Comparison of ENCODE assay signal across 9 cellular contexts in genomic region chr6:31734247-31734702, GRCh38. TPM values are rescaled to one million over a fixed set of nuclear protein-coding genes. Genes with fewer than 3 reads are reported as not detected.
DNase-seq lines count a peak whose midpoint lies in the region; ATAC-seq, FAIRE-seq and TF ChIP-seq lines count a peak whose summit lies in the region.
"Had no signal": no experiment of that assay in that cellular context is flagged by ENCODE, and none has a peak within 500 bp of the region (broad histone marks: within the 10 kb centered on the region; RNA-seq: fewer than 3 reads in every experiment).

No MANE protein-coding gene starts in this region.

- peak overlapping the region; percentile 100 for H3K4me3 Mint-ChIP-seq in stimulated activated naive CD8-positive, alpha-beta T cell treated with anti-CD3 and anti-CD28 coated beads, Interleukin-15, Interleukin-2, amounts not matched to agents 100 ng/mL and 50 ng/mL, for 24 hours

- no peak for TF ChIP-seq CTCF in bronchial epithelial cell (IDR thresholded peaks at IDR 0.05; ENCODE audit: insufficient read depth, low read length, severe bottlenecking)

- no peaks in the 10 kb centered on the region for H3K27me3 Mint-ChIP-seq in stimulated activated naive CD8-positive, alpha-beta T cell treated with anti-CD3 and anti-CD28 coated beads, Interleukin-15, Interleukin-2, amounts not matched to agents 100 ng/mL and 50 ng/mL, for 24 hours

- H3K4me1 ChIP-seq in mucosa of rectum (ENCODE audit: control insufficient read depth in 2 of 2, insufficient read depth in 2 of 2, low read length in 2 of 2) (peaks cover 43% of the 10 kb centered on the region in 2 donors), aorta (ENCODE audit: control insufficient read depth in 1 of 2, insufficient read depth in 2 of 2, low read length in 2 of 2) (no peaks in the 10 kb centered on the region)

- no peak for DNase-seq in stimulated activated naive CD8-positive, alpha-beta T cell treated with anti-CD3 and anti-CD28 coated beads, Interleukin-15, Interleukin-2, amounts not matched to agents 100 U/mL and 50 U/mL, for 24 hours
- DNase-seq in bronchial epithelial cell (ENCODE audit: low read depth): no peak
- no peak for DNase-seq in aorta
- DNase-seq in HTR-8/SVneo (ENCODE audit: insufficient read length, low spot score): no peak
- no peak for DNase-seq in glomerular visceral epithelial cell (ENCODE audit: extremely low spot score)

- peaks cover 66% of the 10 kb centered on the region for H3K4me1 Mint-ChIP-seq in stimulated activated naive CD8-positive, alpha-beta T cell treated with anti-CD3 and anti-CD28 coated beads, Interleukin-15, Interleukin-2, amounts not matched to agents 100 ng/mL and 50 ng/mL, for 24 hours (ENCODE audit: low read depth)

- no peak for FAIRE-seq in bronchial epithelial cell (lab: Jason Lieb, UNC)
- no peak for FAIRE-seq in HTR-8/SVneo (lab: Jason Lieb, UNC)

- peaks cover 53% of the 10 kb centered on the region for H3K36me3 Mint-ChIP-seq in stimulated activated naive CD8-positive, alpha-beta T cell treated with anti-CD3 and anti-CD28 coated beads, Interleukin-15, Interleukin-2, amounts not matched to agents 100 ng/mL and 50 ng/mL, for 24 hours (ENCODE audit: low read depth)

- H3K9me3 ChIP-seq in mucosa of rectum (ENCODE audit: control insufficient read depth in 2 of 2, low read length in 2 of 2): no peaks in the 10 kb centered on the region
- no peaks in the 10 kb centered on the region for H3K9me3 ChIP-seq in aorta (ENCODE audit: control insufficient read depth, low read length)

- H3K36me3 ChIP-seq in bronchial epithelial cell (ENCODE audit: control insufficient read depth, insufficient read depth, low read length): peaks cover 21% of the 10 kb centered on the region
- H3K36me3 ChIP-seq in mucosa of rectum (ENCODE audit: control insufficient read depth in 2 of 2, insufficient read depth in 2 of 2, low read length in 2 of 2): peaks cover 29 to 34% of the 10 kb centered on the region in 2 donors
- peaks cover 2% of the 10 kb centered on the region in 2 donors for H3K36me3 ChIP-seq in aorta (ENCODE audit: control insufficient read depth in 1 of 2, insufficient read depth in 2 of 2, low read length in 1 of 2)

- H3K27me3 ChIP-seq in bronchial epithelial cell (ENCODE audit: control insufficient read depth, insufficient read depth, low read length): no peaks in the 10 kb centered on the region
- no peaks in the 10 kb centered on the region for H3K27me3 ChIP-seq in mucosa of rectum (ENCODE audit: control insufficient read depth in 2 of 2, insufficient read depth in 2 of 2, low read length in 2 of 2)
- no peaks in the 10 kb centered on the region for H3K27me3 ChIP-seq in aorta (ENCODE audit: control insufficient read depth in 1 of 2, insufficient read depth in 2 of 2, low read length in 1 of 2)

- H3K4me3 ChIP-seq in bronchial epithelial cell (ENCODE audit: low read depth, low read length): peak overlapping the region; percentile 52
- H3K4me3 ChIP-seq in mucosa of rectum (ENCODE audit: low read length in 2 of 2): peak overlapping the region; percentile 96 to 99
- peak overlapping the region; percentile 78 to 90 for H3K4me3 ChIP-seq in aorta (ENCODE audit: low read length in 2 of 2)

- peak overlapping the region; percentile 92 to 98 for H3K9ac ChIP-seq in mucosa of rectum (ENCODE audit: low read depth in 1 of 2, low read length in 2 of 2)

- ATAC-seq in stimulated activated naive CD8-positive, alpha-beta T cell treated with anti-CD3 and anti-CD28 coated beads, Interleukin-15, Interleukin-2, amounts not matched to agents 100 U/mL and 50 U/mL, for 24 hours: no peak
- no peak for ATAC-seq in aorta (ENCODE audit: low FRiP score)
- no peak for ATAC-seq in HG03457 (IDR thresholded peaks at IDR 0.05; ENCODE audit: unreplicated experiment)

- intact Hi-C loops in aorta (cut with DNase I): loop anchor here in 1 of 2 donors (5.0 kb wide), 1 partner anchor 443 kb away; the partner anchor contains the start of genes AGPAT1 and RNF5

- H3K27ac ChIP-seq in mucosa of rectum (ENCODE audit: low read depth in 2 of 2, low read length in 2 of 2) (peak overlapping the region; percentile 96 to 97), aorta (ENCODE audit: low read depth in 1 of 2, low read length in 2 of 2) (peak overlapping the region in 1 of 2 donors; percentile 82)

- peak overlapping the region; percentile 80 for H3K27ac Mint-ChIP-seq in stimulated activated naive CD8-positive, alpha-beta T cell treated with anti-CD3 and anti-CD28 coated beads, Interleukin-15, Interleukin-2, amounts not matched to agents 100 ng/mL and 50 ng/mL, for 24 hours

- H3K9me3 Mint-ChIP-seq in stimulated activated naive CD8-positive, alpha-beta T cell treated with anti-CD3 and anti-CD28 coated beads, Interleukin-15, Interleukin-2, amounts not matched to agents 100 ng/mL and 50 ng/mL, for 24 hours: no peaks in the 10 kb centered on the region

RNA-seq across cellular contexts. Expression of gene CLIC1, which starts 2.1 kb away (rescaled TPM):
- total RNA-seq in bronchial epithelial cell: 480 and 574 TPM in 2 replicates
- total RNA-seq in aorta: 100 to 1,000 TPM; 303 to 322 TPM
- polyA plus RNA-seq in aorta: 100 to 1,000 TPM; 331 to 368 TPM

RNA-seq across cellular contexts. Expression of gene DDAH2, which starts 5.2 kb away (rescaled TPM):
- total RNA-seq in bronchial epithelial cell (14.5 and 19.5 TPM in 2 replicates), aorta (100 to 1,000 TPM; 122 to 133 TPM)
- 100 to 1,000 TPM; 118 to 189 TPM for polyA plus RNA-seq in aorta

RNA-seq across cellular contexts. Expression of gene MSH5, which starts 5.5 kb away (rescaled TPM):
- total RNA-seq in bronchial epithelial cell (3.4 and 4.0 TPM in 2 replicates), aorta (10 to 100 TPM in 1 of 2 donors, 1 to 10 TPM in 1; 5.9 to 15.1 TPM)
- 1 to 10 TPM in 1 of 2 donors, not detected in 1; 7.0 TPM for polyA plus RNA-seq in aorta

RNA-seq across cellular contexts. Expression of gene MPIG6B, which starts 11.1 kb away (rescaled TPM):
- under 0.01 TPM in 1 of 2 replicates, not detected in the other for total RNA-seq in bronchial epithelial cell
- under 1 TPM; 0.84 to 0.96 TPM for total RNA-seq in aorta
- polyA plus RNA-seq in aorta: not detected
- total RNA-seq: cerebellum had no signal

RNA-seq across cellular contexts. Expression of gene LY6G6C, which starts 12.7 kb away (rescaled TPM):
- total RNA-seq in bronchial epithelial cell (0.38 TPM in 1 of 2 replicates, not detected in the other), aorta (not detected)
- polyA plus RNA-seq in aorta: not detected
- total RNA-seq: cerebellum had no signal
